Comparison of ENCODE assay signal across 25 cellular contexts in genomic region chr7:134476044-134476443, GRCh38. TPM values are rescaled to one million over a fixed set of nuclear protein-coding genes. Genes with fewer than 3 reads are reported as not detected.
"Had no signal": no experiment of that assay in that cellular context is flagged by ENCODE, and none has a peak within 500 bp of the region (broad histone marks: within the 10 kb centered on the region; RNA-seq: fewer than 3 reads in every experiment).

No MANE protein-coding gene starts in this region.

- H3K27me3 ChIP-seq: MG63, SJCRH30 had no signal

- H3K9me3 ChIP-seq: MG63, SJCRH30 had no signal

- ATAC-seq: Panc1, PC-3, Right ventricle myocardium inferior, SK-N-SH treated with all-trans-retinoic acid at 6 μM for 48 hours had no signal

- H3K27ac ChIP-seq: HL-60, SJCRH30 had no signal

- H3K4me3 ChIP-seq: MG63, SJCRH30 had no signal

- FAIRE-seq: HTR-8/SVneo had no signal

- H3K36me3 ChIP-seq: MG63, SJCRH30 had no signal

- DNase-seq: KBM-7, MG63, NCI-H1092, NCI-H1105 treated with DMSO at 0.1 percent for 48 hours, NCI-H1417 treated with DMSO at 0.1 percent for 48 hours, NCI-H146, NCI-H1694 treated with DMSO at 0.1 percent for 48 hours, NCI-H1930, NCI-H2081 treated with DMSO at 0.1 percent for 48 hours, NCI-H2171, NCI-H226, NCI-H446, NCI-H510A, NCI-H524 treated with DMSO at 0.1 percent for 48 hours, NCI-H69, NCI-H774, PC-3, SHP77 treated with DMSO at 0.1 percent for 48 hours, SJCRH30 had no signal

RNA-seq across cellular contexts. Expression of gene AKR1B10, which starts 51.3 kb away (rescaled TPM):
- total RNA-seq: Right ventricle myocardium inferior had no signal
- polyA plus RNA-seq: IgD-negative memory B cell had no signal
